20 cellular contexts compared by ENCODE assay signal in the genomic region with DNA sequence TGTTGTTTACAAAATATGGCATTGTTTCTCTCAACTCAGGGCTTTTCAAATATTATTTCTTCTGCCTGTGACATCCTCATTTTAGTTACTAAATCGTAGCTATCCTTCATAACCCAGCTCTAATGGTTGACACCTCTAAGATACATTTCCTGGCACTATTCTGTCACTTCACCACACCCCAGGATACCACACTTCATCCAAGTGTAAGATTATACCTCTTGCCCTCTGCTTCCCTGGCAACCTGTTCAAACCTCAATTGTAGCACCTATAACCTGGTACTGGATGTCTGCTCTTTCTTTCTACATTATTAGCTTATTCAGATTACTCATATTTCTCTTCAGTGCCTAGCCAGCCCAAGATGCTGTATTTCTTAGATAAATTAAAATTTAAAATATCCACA.
"Had no signal": no experiment of that assay in that cellular context is flagged by ENCODE, and none has a peak within 500 bp of the region (broad histone marks: within the 10 kb centered on the region; RNA-seq: fewer than 3 reads in every experiment).

No MANE protein-coding gene starts in this region.

- H3K4me3 Mint-ChIP-seq: naive thymus-derived CD8-positive, alpha-beta T cell; stimulated activated memory B cell treated with anti-CD40 and anti-IgM and Interleukin-4, amounts not matched to agents 10 μg/mL and 1 μg/mL and 100 μg/mL, for 72 hours; stimulated activated naive CD8-positive, alpha-beta T cell treated with anti-CD3 and anti-CD28 coated beads, Interleukin-15, amount 100 ng/mL, for 72 hours; type B pancreatic cell had no signal

- H3K4me1 Mint-ChIP-seq: stimulated activated memory B cell treated with anti-CD40 and anti-IgM and Interleukin-4, amounts not matched to agents 10 μg/mL and 1 μg/mL and 100 μg/mL, for 72 hours; stimulated activated naive CD8-positive, alpha-beta T cell treated with anti-CD3 and anti-CD28 coated beads, Interleukin-15, amount 100 ng/mL, for 72 hours had no signal

- H3K27me3 Mint-ChIP-seq: naive thymus-derived CD8-positive, alpha-beta T cell; progenitor cell of endocrine pancreas; stimulated activated memory B cell treated with anti-CD40 and anti-IgM and Interleukin-4, amounts not matched to agents 10 μg/mL and 1 μg/mL and 100 μg/mL, for 72 hours; stimulated activated naive CD8-positive, alpha-beta T cell treated with anti-CD3 and anti-CD28 coated beads, Interleukin-15, amount 100 ng/mL, for 72 hours; type B pancreatic cell had no signal

- DNase-seq: kidney; left colon; left lung; lower lobe of right lung; mammary epithelial cell; mesenchymal stem cell; naive thymus-derived CD8-positive, alpha-beta T cell; ovary; right lobe of liver; stimulated activated CD4-positive, alpha-beta T cell treated with anti-CD3 and anti-CD28 coated beads, Interleukin-1b, Interleukin-23, amount 100 ng/mL, for 48 hours; stimulated activated CD4-positive, alpha-beta T cell treated with anti-CD3 and anti-CD28 coated beads, Interleukin-2, amount 100 ng/mL, for 48 hours; stimulated activated CD4-positive, alpha-beta T cell treated with anti-CD3 and anti-CD28 coated beads, Interleukin-4, amount 100 ng/mL, for 4 hours; stimulated activated CD8-positive, alpha-beta memory T cell treated with anti-CD3 and anti-CD28 coated beads, Interleukin-4, amount 100 ng/mL, for 48 hours; stimulated activated naive CD4-positive, alpha-beta T cell treated with Interleukin-2 at 50 U/mL for 16 hours; stimulated activated naive CD8-positive, alpha-beta T cell treated with anti-CD3 and anti-CD28 coated beads, Interleukin-15, amount 100 ng/mL, for 72 hours; substantia nigra; uterus had no signal

- H3K27ac Mint-ChIP-seq: progenitor cell of endocrine pancreas; stimulated activated memory B cell treated with anti-CD40 and anti-IgM and Interleukin-4, amounts not matched to agents 10 μg/mL and 1 μg/mL and 100 μg/mL, for 72 hours; type B pancreatic cell had no signal

- ATAC-seq: left colon; left lung; lower lobe of right lung; naive thymus-derived CD8-positive, alpha-beta T cell; right lobe of liver; stimulated activated memory B cell treated with anti-CD40 and anti-IgM and Interleukin-4, amounts not matched to agents 10 μg/mL and 1 μg/mL and 100 μg/mL, for 72 hours; stimulated activated naive CD8-positive, alpha-beta T cell treated with anti-CD3 and anti-CD28 coated beads, Interleukin-15, amount 100 ng/mL, for 72 hours had no signal

- H3K36me3 Mint-ChIP-seq: type B pancreatic cell had no signal
